Comparison of ENCODE assay signal across 9 cellular contexts in genomic region chr11:97454988-97455387, GRCh38.
DNase-seq lines count a peak whose midpoint lies in the region; FAIRE-seq and TF ChIP-seq lines count a peak whose summit lies in the region.
"Had no signal": no experiment of that assay in that cellular context is flagged by ENCODE, and none has a peak within 500 bp of the region (broad histone marks: within the 10 kb centered on the region; RNA-seq: fewer than 3 reads in every experiment).

No MANE protein-coding gene starts in this region.

- H3K27me3 ChIP-seq in bronchial epithelial cell (ENCODE audit: control insufficient read depth, insufficient read depth, low read length) (no peaks in the 10 kb centered on the region), neural cell (ENCODE audit: insufficient read depth, low read depth, low read length) (no peaks in the 10 kb centered on the region), osteoblast (ENCODE audit: insufficient read depth, low read length) (no peaks in the 10 kb centered on the region)

- H3K36me3 ChIP-seq in bronchial epithelial cell (ENCODE audit: control insufficient read depth, insufficient read depth, low read length), result no peaks in the 10 kb centered on the region
- no peaks in the 10 kb centered on the region for H3K36me3 ChIP-seq in neural cell (ENCODE audit: insufficient read depth, low read length)
- H3K36me3 ChIP-seq in osteoblast (ENCODE audit: insufficient read depth, low read length), result no peaks in the 10 kb centered on the region

- H3K9ac ChIP-seq in neural cell (ENCODE audit: low read length), result no peak overlapping the region
- H3K9ac ChIP-seq: parathyroid adenoma had no signal

- no peak for FAIRE-seq in bronchial epithelial cell (lab: Jason Lieb, UNC)

- H3K9me3 ChIP-seq in neural cell (ENCODE audit: low read length) (no peaks in the 10 kb centered on the region), osteoblast (ENCODE audit: low read depth, low read length) (no peaks in the 10 kb centered on the region)

- peak; percentile 64 for TF ChIP-seq RAD21 in neural cell (conservative IDR thresholded peaks at IDR 0.05)

- no peaks in the 10 kb centered on the region for H3K9me2 ChIP-seq in neural cell (ENCODE audit: insufficient read depth, low read length)

- TF ChIP-seq CTCF in bronchial epithelial cell (IDR thresholded peaks at IDR 0.05; ENCODE audit: insufficient read depth, low read length, severe bottlenecking), result peak; percentile 28
- peak; percentile 59 for TF ChIP-seq CTCF in neural cell (IDR thresholded peaks at IDR 0.05; ENCODE audit: poor library complexity, severe bottlenecking)
- no peak for TF ChIP-seq CTCF in osteoblast (IDR thresholded peaks at IDR 0.05; ENCODE audit: extremely low read depth, low read depth, low read length)

- H3K4me2 ChIP-seq in neural cell (ENCODE audit: low read length) (no peak overlapping the region), osteoblast (ENCODE audit: insufficient read depth, low read length) (no peak overlapping the region)

- H2AFZ ChIP-seq in neural cell (ENCODE audit: low read depth, low read length) (no peak overlapping the region), osteoblast (ENCODE audit: low read length) (no peak overlapping the region)
- H2AFZ ChIP-seq: parathyroid adenoma had no signal

- no peak for TF ChIP-seq EP300 in neural cell (conservative IDR thresholded peaks at IDR 0.05; ENCODE audit: poor library complexity, severe bottlenecking)

- H3K4me3 ChIP-seq in bronchial epithelial cell (ENCODE audit: low read depth, low read length) (no peak overlapping the region), neural cell (ENCODE audit: low read length) (no peak overlapping the region), osteoblast (ENCODE audit: insufficient read depth, low read length) (no peak overlapping the region)

- peak; percentile 23 for DNase-seq in HT-29 (ENCODE audit: low spot score)
- DNase-seq in NCI-H526 (lab: John Stamatoyannopoulos, UW), result peak; percentile 51 to 63
- peak; percentile 23 for DNase-seq in bronchial epithelial cell (ENCODE audit: low read depth)
- DNase-seq in activated T-cell treated with anti-CD3 and anti-CD28 coated beads for 4 hours, result no peak
- no peak for DNase-seq in osteoblast (ENCODE audit: insufficient read length, low spot score, missing footprints)
- no peak for DNase-seq in NCI-H2227 (lab: John Stamatoyannopoulos, UW; ENCODE audit: unreplicated experiment)
- DNase-seq: activated B cell treated with CpG ODN at 0.5 μM for 24 hours had no signal

- H4K20me1 ChIP-seq in neural cell (ENCODE audit: insufficient read depth) (no peaks in the 10 kb centered on the region), osteoblast (ENCODE audit: insufficient read depth, low read length) (no peaks in the 10 kb centered on the region)

- no peaks in the 10 kb centered on the region for H3K4me1 ChIP-seq in osteoblast (ENCODE audit: insufficient read depth, low read length)
- H3K4me1 ChIP-seq: parathyroid adenoma had no signal

- H3K79me2 ChIP-seq in neural cell (replicated peaks; ENCODE audit: insufficient read depth, low read length), result no peaks in the 10 kb centered on the region
- no peaks in the 10 kb centered on the region for H3K79me2 ChIP-seq in osteoblast (ENCODE audit: insufficient read depth, low read length)
- H3K79me2 ChIP-seq: parathyroid adenoma had no signal

- H3F3A ChIP-seq in neural cell (ENCODE audit: insufficient read depth, low read length, poor library complexity, severe bottlenecking), result no peaks in the 10 kb centered on the region

- no peak overlapping the region for H3K27ac ChIP-seq in neural cell (ENCODE audit: low read length)
- H3K27ac ChIP-seq in osteoblast (ENCODE audit: low read depth, low read length), result no peak overlapping the region
- H3K27ac ChIP-seq: parathyroid adenoma had no signal

TF ChIP-seq in neural cell, 6 proteins besides CTCF, POLR2A, EP300 and RAD21:
- TF ChIP-seq EZH2 (IDR thresholded peaks at IDR 0.05; ENCODE audit: borderline replicate concordance, insufficient read depth, low read length, poor library complexity, severe bottlenecking) (no peak), POLR2AphosphoS5 (IDR thresholded peaks at IDR 0.05) (no peak), SMC3 (conservative IDR thresholded peaks at IDR 0.05; ENCODE audit: poor library complexity) (peak; percentile 56)
- TF ChIP-seq, protein P1, sequence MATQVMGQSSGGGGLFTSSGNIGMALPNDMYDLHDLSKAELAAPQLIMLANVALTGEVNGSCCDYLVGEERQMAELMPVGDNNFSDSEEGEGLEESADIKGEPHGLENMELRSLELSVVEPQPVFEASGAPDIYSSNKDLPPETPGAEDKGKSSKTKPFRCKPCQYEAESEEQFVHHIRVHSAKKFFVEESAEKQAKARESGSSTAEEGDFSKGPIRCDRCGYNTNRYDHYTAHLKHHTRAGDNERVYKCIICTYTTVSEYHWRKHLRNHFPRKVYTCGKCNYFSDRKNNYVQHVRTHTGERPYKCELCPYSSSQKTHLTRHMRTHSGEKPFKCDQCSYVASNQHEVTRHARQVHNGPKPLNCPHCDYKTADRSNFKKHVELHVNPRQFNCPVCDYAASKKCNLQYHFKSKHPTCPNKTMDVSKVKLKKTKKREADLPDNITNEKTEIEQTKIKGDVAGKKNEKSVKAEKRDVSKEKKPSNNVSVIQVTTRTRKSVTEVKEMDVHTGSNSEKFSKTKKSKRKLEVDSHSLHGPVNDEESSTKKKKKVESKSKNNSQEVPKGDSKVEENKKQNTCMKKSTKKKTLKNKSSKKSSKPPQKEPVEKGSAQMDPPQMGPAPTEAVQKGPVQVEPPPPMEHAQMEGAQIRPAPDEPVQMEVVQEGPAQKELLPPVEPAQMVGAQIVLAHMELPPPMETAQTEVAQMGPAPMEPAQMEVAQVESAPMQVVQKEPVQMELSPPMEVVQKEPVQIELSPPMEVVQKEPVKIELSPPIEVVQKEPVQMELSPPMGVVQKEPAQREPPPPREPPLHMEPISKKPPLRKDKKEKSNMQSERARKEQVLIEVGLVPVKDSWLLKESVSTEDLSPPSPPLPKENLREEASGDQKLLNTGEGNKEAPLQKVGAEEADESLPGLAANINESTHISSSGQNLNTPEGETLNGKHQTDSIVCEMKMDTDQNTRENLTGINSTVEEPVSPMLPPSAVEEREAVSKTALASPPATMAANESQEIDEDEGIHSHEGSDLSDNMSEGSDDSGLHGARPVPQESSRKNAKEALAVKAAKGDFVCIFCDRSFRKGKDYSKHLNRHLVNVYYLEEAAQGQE (IDR thresholded peaks at IDR 0.05; ENCODE audit: borderline replicate concordance), result no peak
TF ChIP-seq in neural cell: peak in this region for 1.

Comparison
In these comparisons a context has a peak if more than half of its experiments do, and no peak if none do; other contexts are left out.
1. DNase-seq: peak in HT-29 (single experiment), NCI-H526 (2 of 2) and bronchial epithelial cell (single experiment); none in activated T-cell treated with anti-CD3 and anti-CD28 coated beads for 4 hours (single experiment), osteoblast (single experiment) and NCI-H2227 (single experiment).